24 cellular contexts compared by ENCODE assay signal in the genomic region with DNA sequence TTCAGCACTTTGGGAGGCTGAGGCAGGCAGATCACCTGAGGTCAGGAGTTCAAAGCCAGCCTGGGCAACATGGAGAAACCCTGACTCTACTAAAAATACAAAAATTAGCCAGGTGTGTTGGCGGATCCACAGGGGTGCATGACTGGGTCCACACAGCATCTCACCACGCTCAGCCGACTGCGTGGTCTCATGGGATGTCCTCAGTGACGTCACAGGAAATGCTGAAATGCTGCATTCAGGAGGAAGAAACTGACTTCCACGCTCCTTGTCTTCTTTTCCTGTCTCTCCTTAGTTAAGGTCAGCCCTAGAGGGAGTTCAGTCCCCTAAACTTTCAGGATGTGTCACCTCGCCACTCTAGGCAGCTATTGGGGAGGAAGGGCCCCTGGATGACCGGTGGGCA.
"Had no signal": no experiment of that assay in that cellular context is flagged by ENCODE, and none has a peak within 500 bp of the region (broad histone marks: within the 10 kb centered on the region; RNA-seq: fewer than 3 reads in every experiment).

No MANE protein-coding gene starts in this region.

- DNase-seq: Kasumi-1, MM.1S, NCI-H1048, NCI-H1105, NCI-H1417, NCI-H1436 treated with DMSO at 0.1 percent for 48 hours, NCI-H1694, NCI-H187 treated with DMSO at 0.1 percent for 48 hours, NCI-H2029 treated with DMSO at 0.1 percent for 48 hours, NCI-H2171 treated with DMSO at 0.1 percent for 48 hours, NCI-H345, NCI-H446 treated with DMSO at 0.1 percent for 48 hours, NCI-H510A treated with DMSO at 0.1 percent for 48 hours, NCI-H526, NCI-H748 treated with DMSO at 0.1 percent for 48 hours, Right ventricle myocardium superior, RPMI8226, SIG-M5 had no signal

- H3K4me1 ChIP-seq: SJSA1 had no signal

- H3K4me3 ChIP-seq: SJSA1, SK-N-MC had no signal

- H3K9me3 ChIP-seq: SJSA1 had no signal

- H3K36me3 ChIP-seq: SJSA1 had no signal

- H3K4me2 ChIP-seq: KMS-11 had no signal

- H3K27me3 ChIP-seq: SJSA1 had no signal

- H3K27ac ChIP-seq: HL-60, KMS-11, SJSA1, SK-N-MC had no signal

- FAIRE-seq: HTR-8/SVneo, RCC 7860 had no signal

- H3K9ac ChIP-seq: KMS-11 had no signal
